In the genomic region with DNA sequence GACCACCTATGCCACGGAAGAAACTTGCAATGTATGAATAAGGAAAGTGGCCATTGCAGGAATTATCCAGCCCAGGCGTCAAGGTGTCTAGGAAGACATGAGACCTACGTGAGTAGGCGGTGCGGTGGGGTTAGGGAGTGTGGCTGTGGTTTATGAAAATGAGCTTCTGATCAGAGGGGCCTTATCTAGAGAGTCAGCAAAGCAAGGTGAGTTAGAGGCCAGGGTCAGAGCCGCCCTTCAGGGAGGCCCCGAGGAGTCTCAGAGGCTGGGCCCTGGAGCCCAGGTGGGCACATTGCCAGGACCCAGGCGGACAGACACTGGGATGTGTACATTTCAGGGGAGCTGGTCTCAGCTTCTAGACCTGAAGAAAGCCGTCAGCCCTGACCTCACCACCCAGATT, we compare ENCODE assay signal across 23 cellular contexts. TPM values are rescaled to one million over a fixed set of nuclear protein-coding genes. Genes with fewer than 3 reads are reported as not detected.
DNase-seq lines count a peak whose midpoint lies in the region; ATAC-seq, FAIRE-seq and TF ChIP-seq lines count a peak whose summit lies in the region.
"Had no signal": no experiment of that assay in that cellular context is flagged by ENCODE, and none has a peak within 500 bp of the region (broad histone marks: within the 10 kb centered on the region; RNA-seq: fewer than 3 reads in every experiment).

No MANE protein-coding gene starts in this region.

- no peak for TF ChIP-seq POLR2A in K562 (conservative IDR thresholded peaks at IDR 0.05)

- no peaks in the 10 kb centered on the region for H3K9me3 Mint-ChIP-seq in activated CD8-positive, alpha-beta memory T cell treated with anti-CD3 and anti-CD28 coated beads, Interleukin-2, amount 10 ng/mL, durations not matched to agents 7 days and 5 days (ENCODE audit: low read depth)

- 0 out of 2 replicates have a peak overlapping the region, but pooled peaks have one; percentile 26 for H2AFZ ChIP-seq in K562 (ENCODE audit: low read depth, low read length)

- no peak for TF ChIP-seq CTCF in GM10266 (IDR thresholded peaks at IDR 0.05; ENCODE audit: control insufficient read depth, insufficient read depth, low read depth, missing control alignments)
- TF ChIP-seq CTCF in GM13976 (IDR thresholded peaks at IDR 0.05; ENCODE audit: borderline replicate concordance, control extremely low read depth, extremely low read depth, insufficient read depth, missing control alignments): no peak
- no peak for TF ChIP-seq CTCF in K562 (IDR thresholded peaks at IDR 0.05 in 2 of 3, conservative IDR thresholded peaks at IDR 0.05 in 1 of 3; ENCODE audit: insufficient read depth in 2 of 3, low read depth in 1 of 3, low read length in 3 of 3)

- ATAC-seq in K562 (peak; percentile 75), GM18519 (IDR thresholded peaks at IDR 0.05; ENCODE audit: low FRiP score, unreplicated experiment) (no peak), SK-N-SH treated with all-trans-retinoic acid at 6 μM for 48 hours (no peak)
- ATAC-seq in activated CD8-positive, alpha-beta memory T cell treated with anti-CD3 and anti-CD28 coated beads, Interleukin-2, amount 10 ng/mL, durations not matched to agents 7 days and 5 days: no peak

- peaks cover 26 to 43% of the 10 kb centered on the region in 2 experiments for H3K4me1 ChIP-seq in K562 (replicated peaks in 1 of 2; ENCODE audit: control insufficient read depth in 2 of 2, insufficient read depth in 2 of 2, low read length in 2 of 2)

- peaks cover 5% of the 10 kb centered on the region for H3K27me3 Mint-ChIP-seq in activated CD8-positive, alpha-beta memory T cell treated with anti-CD3 and anti-CD28 coated beads, Interleukin-2, amount 10 ng/mL, durations not matched to agents 7 days and 5 days

- no peaks in the 10 kb centered on the region for H3K79me2 ChIP-seq in K562 (ENCODE audit: control insufficient read depth, insufficient read depth, low read length)

- H3K9me3 ChIP-seq in K562 (replicated peaks; ENCODE audit: control insufficient read depth, insufficient read depth, low read depth, low read length): no peaks in the 10 kb centered on the region
- H3K9me3 ChIP-seq: SJCRH30 had no signal

- no peak overlapping the region for H3K4me3 Mint-ChIP-seq in activated CD8-positive, alpha-beta memory T cell treated with anti-CD3 and anti-CD28 coated beads, Interleukin-2, amount 10 ng/mL, durations not matched to agents 7 days and 5 days
- H3K4me3 Mint-ChIP-seq: HFFc6 had no signal

- H3K4me1 Mint-ChIP-seq in activated CD8-positive, alpha-beta memory T cell treated with anti-CD3 and anti-CD28 coated beads, Interleukin-2, amount 10 ng/mL, durations not matched to agents 7 days and 5 days: no peaks in the 10 kb centered on the region

- DNase-seq in GM10266 (ENCODE audit: extremely low spot score) (peak; percentile 57), GM13976 (ENCODE audit: low spot score) (peak; percentile 76), K562 (ENCODE audit: extremely low read depth in 1 of 4, low spot score in 3 of 4) (peak; percentile 51 to 61 (median 54)), posterior vena cava (ENCODE audit: low spot score) (peak; percentile 47)
- no peak for DNase-seq in activated CD8-positive, alpha-beta memory T cell treated with anti-CD3 and anti-CD28 coated beads, Interleukin-2, amount 10 ng/mL, durations not matched to agents 7 days and 5 days
- DNase-seq: ACHN; COR-L47; DMS153; EL; HFFc6; KBM-7; MV-4-11; NCI-H1417 treated with DMSO at 0.1 percent for 48 hours; NCI-H1930; NCI-H446 treated with DMSO at 0.1 percent for 48 hours; NK-92 treated with Interleukin-12 subunit alpha and Interleukin-12 subunit beta, amount 100 ng/mL, for 24 hours; SJCRH30 had no signal

- 3% methylated on average over 9 of the region's 9 CpGs for WGBS in K562 (ENCODE audit: insufficient coverage, low coverage, missing lambda C conversion rate)

- H3K27me3 ChIP-seq in K562 (ENCODE audit: control insufficient read depth in 2 of 2, insufficient read depth in 2 of 2, low read length in 2 of 2): peaks cover 2 to 25% of the 10 kb centered on the region in 2 experiments; a peak in 3 of 5 replicates
- H3K27me3 ChIP-seq: SJCRH30 had no signal

- no peaks in the 10 kb centered on the region for H3K9me1 ChIP-seq in K562 (ENCODE audit: control insufficient read depth, insufficient read depth, low read length)

- no peak overlapping the region for H3K27ac Mint-ChIP-seq in activated CD8-positive, alpha-beta memory T cell treated with anti-CD3 and anti-CD28 coated beads, Interleukin-2, amount 10 ng/mL, durations not matched to agents 7 days and 5 days
- H3K27ac Mint-ChIP-seq: HFFc6 had no signal

- H4K20me1 ChIP-seq in K562 (replicated peaks; ENCODE audit: control insufficient read depth, insufficient read depth, low read length): no peaks in the 10 kb centered on the region; the same call in 1 of the 2 replicates

- no peak for TF ChIP-seq EP300 in K562 (IDR thresholded peaks at IDR 0.05; ENCODE audit: low read length)

- intact Hi-C loops in K562 (cut with micrococcal nuclease): no loop called here
- intact Hi-C loops in posterior vena cava (cut with DNase I): no loop called here

- CTCF ChIA-PET in K562 (lab: Yijun Ruan, JAX; ENCODE audit: low intra/inter-chr PET ratio): no interaction called here
- CTCF ChIA-PET in activated CD8-positive, alpha-beta memory T cell treated with anti-CD3 and anti-CD28 coated beads, Interleukin-2, amount 10 ng/mL, durations not matched to agents 7 days and 5 days (lab: Charles Lee): no interaction called here

- H3K4me2 ChIP-seq in K562 (ENCODE audit: insufficient read depth, low read length): no peak overlapping the region

- H3K36me3 ChIP-seq in K562 (ENCODE audit: control insufficient read depth, insufficient read depth, low read length): no peaks in the 10 kb centered on the region
- H3K36me3 ChIP-seq: SJCRH30 had no signal

- H3K4me3 ChIP-seq in K562: no peak overlapping the region
- H3K4me3 ChIP-seq: SJCRH30 had no signal

- peak overlapping the region in 1 of 2 experiments; percentile 73; a peak in 2 of 4 replicates for H3K9ac ChIP-seq in K562 (ENCODE audit: insufficient read depth in 1 of 2, low read depth in 2 of 2, low read length in 2 of 2)

- in situ Hi-C loops in GM13976 (cut with MboI; ENCODE audit: low sequenced_read_pairs, unreplicated experiment): no loop called here
- in situ Hi-C loops in K562 (cut with MboI): no loop called here

- H3K36me3 Mint-ChIP-seq in activated CD8-positive, alpha-beta memory T cell treated with anti-CD3 and anti-CD28 coated beads, Interleukin-2, amount 10 ng/mL, durations not matched to agents 7 days and 5 days: no peaks in the 10 kb centered on the region

- POLR2A ChIA-PET in K562 (lab: Yijun Ruan, JAX): interaction anchor here (1.6 kb wide), 1 partner anchor 39 kb away, joined by 3 read pairs; no protein-coding TSS in a partner anchor

- no peak for TF ChIP-seq RAD21 in K562 (CRISPR knock-in tag; conservative IDR thresholded peaks at IDR 0.05 in 1 of 2, IDR thresholded peaks at IDR 0.05 in 1 of 2)

- H3K27ac ChIP-seq in K562 (ENCODE audit: extremely low read depth, low read depth, low read length): no peak overlapping the region
- H3K27ac ChIP-seq: HL-60, SJCRH30 had no signal

- BruUV-seq in K562 (replicated peaks; lab: Mats Ljungman, UMichigan): no TSS peak

- FAIRE-seq in K562 (lab: Jason Lieb, UNC): peak; percentile 83

TF ChIP-seq in K562, 482 proteins besides CTCF, POLR2A, EP300 and RAD21 (continues in another document):
- no peak for TF ChIP-seq ZNF436 (CRISPR knock-in tag; IDR thresholded peaks at IDR 0.05)
- no peak for TF ChIP-seq FOXK2 (conservative IDR thresholded peaks at IDR 0.05 in 1 of 2, IDR thresholded peaks at IDR 0.05 in 1 of 2; ENCODE audit: low read depth in 2 of 2)
- peak; percentile 69 for TF ChIP-seq L3MBTL2 (IDR thresholded peaks at IDR 0.05)
- TF ChIP-seq HLTF (IDR thresholded peaks at IDR 0.05): no peak
- TF ChIP-seq ESRRA (IDR thresholded peaks at IDR 0.05; ENCODE audit: borderline replicate concordance, low read depth): peak; percentile 45; the same call in 1 of the 2 replicates
- peak; percentile 61; the same call in 1 of the 2 replicates for TF ChIP-seq ZEB2 (IDR thresholded peaks at IDR 0.05)

TF ChIP-seq in SK-N-SH treated with all-trans-retinoic acid at 6 μM for 48 hours, 23 proteins besides CTCF, POLR2A, EP300 and RAD21 (continues in another document):
- TF ChIP-seq ZNF8 (CRISPR knock-in tag; IDR thresholded peaks at IDR 0.05) (no peak), ISL1 (CRISPR knock-in tag; IDR thresholded peaks at IDR 0.05) (no peak), ESRRG (CRISPR knock-in tag; IDR thresholded peaks at IDR 0.05) (no peak), GLIS3 (CRISPR knock-in tag; IDR thresholded peaks at IDR 0.05) (no peak)

RNA-seq across cellular contexts. Expression of a gene that starts 13.8 kb away (rescaled TPM):
- total RNA-seq in K562 (2011; cell fraction: chromatin; rRNA removed; ENCODE audit: low replicate concordance): not detected in 2 replicates
- not detected in 2 replicates for total RNA-seq in K562 (2011; cell fraction: nucleolus; rRNA removed)
- total RNA-seq in K562 (2011; cell fraction: nucleoplasm; rRNA removed): not detected in 2 replicates
- total RNA-seq in K562 (2014; rRNA removed) (not detected in 2 replicates), K562 (2014; rRNA removed; fragmentation: Illumina TruSeq; extraction: Trizol) (not detected in 2 replicates), K562 (2015; rRNA removed; fragmentation: Illumina TruSeq; extraction: Trizol) (not detected in 2 replicates), K562 (2021) (not detected in 2 replicates), posterior vena cava (not detected)
- polyA plus RNA-seq in K562 (2011; rRNA removed) (not detected in 2 replicates), K562 (2014; fragmentation: Illumina TruSeq; extraction: Trizol) (not detected in 2 replicates), K562 (2014; fragmentation: Nextera tagmentation; extraction: Ambion mirVana) (not detected), K562 (2014; rRNA removed) (not detected in 2 replicates)
- not detected in 2 replicates for polyA plus RNA-seq in K562 (2011; cell fraction: cytosol; rRNA removed)
- polyA plus RNA-seq in K562 (2011; cell fraction: nucleus; rRNA removed): not detected in 2 replicates
- polyA plus RNA-seq in K562 (2012): not detected in 2 replicates
- not detected in 2 replicates for polyA minus RNA-seq in K562 (2011; rRNA and poly(A)+ RNA removed)
- polyA minus RNA-seq in K562 (2011; cell fraction: cytosol; rRNA and poly(A)+ RNA removed): not detected in 2 replicates
- polyA minus RNA-seq in K562 (2011; cell fraction: nucleus; rRNA and poly(A)+ RNA removed): not detected in 2 replicates
- total RNA-seq in activated CD8-positive, alpha-beta memory T cell treated with anti-CD3 and anti-CD28 coated beads, Interleukin-2, amount 10 ng/mL, durations not matched to agents 7 days and 5 days: not detected
- total RNA-seq: H4, HFFc6, OCI-LY7, RPMI7951, SJCRH30 had no signal
